8 cellular contexts compared by ENCODE assay signal in genomic region chr10:103584216-103585010, GRCh38.
DNase-seq lines count a peak whose midpoint lies in the region; ATAC-seq, FAIRE-seq and TF ChIP-seq lines count a peak whose summit lies in the region.

No MANE protein-coding gene starts in this region.

- CTCF ChIA-PET in HepG2 (lab: Yijun Ruan, JAX; ENCODE audit: low intra/inter-chr PET ratio, low total read pairs) = no interaction called here

- no peaks in the 10 kb centered on the region for H3K9me3 Mint-ChIP-seq in immature natural killer cell

- peak overlapping the region in 5 of 6 donors; percentile 66 to 88 (median 85) for H3K27ac Mint-ChIP-seq in immature natural killer cell

- ATAC-seq in HepG2 = no peak
- ATAC-seq in HG03159 (IDR thresholded peaks at IDR 0.05; ENCODE audit: unreplicated experiment) = no peak

- no peaks in the 10 kb centered on the region for H3K36me3 Mint-ChIP-seq in immature natural killer cell

- H4K20me1 ChIP-seq in HepG2 (ENCODE audit: insufficient read depth, low read length) = no peaks in the 10 kb centered on the region

- H3K4me3 ChIP-seq in liver (ENCODE audit: low read depth in 1 of 3, low read length in 3 of 3) (peak overlapping the region; percentile 5 to 42 (median 6)), HepG2 (replicated peaks in 1 of 3; ENCODE audit: insufficient read depth in 1 of 3, low read depth in 2 of 3, low read length in 3 of 3) (no peak overlapping the region)

- H3K9ac ChIP-seq in liver (ENCODE audit: low read depth in 1 of 2, low read length in 2 of 2) (no peak overlapping the region), HepG2 (ENCODE audit: insufficient read depth, low read depth, low read length) (no peak overlapping the region)

- H3K27ac ChIP-seq in liver (ENCODE audit: low read depth in 1 of 2, low read length in 2 of 2) (no peak overlapping the region), HepG2 (ENCODE audit: extremely low read length, insufficient read depth, low read length) (no peak overlapping the region)

- TF ChIP-seq RAD21 in liver (IDR thresholded peaks at IDR 0.05) (no peak), HepG2 (CRISPR knock-in tag; IDR thresholded peaks at IDR 0.05) (no peak)

- BruUV-seq in HepG2 (replicated peaks; lab: Mats Ljungman, UMichigan) = no TSS peak

- H3K4me3 Mint-ChIP-seq in immature natural killer cell = peak overlapping the region; percentile 87 to 91 (median 88)

- in situ Hi-C loops in HepG2 (cut with HindIII; ENCODE audit: extremely low pct_ligation_motif_present, low pct_unique_long_range_greater_than_20kb) = no loop called here

- H3K79me2 ChIP-seq in HepG2 (ENCODE audit: insufficient read depth, low read length) = no peaks in the 10 kb centered on the region

- FAIRE-seq in HepG2 (lab: Jason Lieb, UNC) = no peak

- peaks cover 4 to 6% of the 10 kb centered on the region in 2 donors for H3K4me1 Mint-ChIP-seq in immature natural killer cell

- H3K27me3 ChIP-seq in liver (ENCODE audit: control insufficient read depth in 4 of 4, insufficient read depth in 4 of 4, low read length in 3 of 4) (no peaks in the 10 kb centered on the region), HepG2 (ENCODE audit: control insufficient read depth in 1 of 2, insufficient read depth in 2 of 2, low read length in 2 of 2) (peaks cover 2 to 19% of the 10 kb centered on the region in 2 experiments; a peak in 4 of 5 replicates)

- no peak overlapping the region for H2AFZ ChIP-seq in HepG2 (ENCODE audit: low read length)

- peaks cover 0 to 3% (median 0%) of the 10 kb centered on the region in 4 donors for H3K36me3 ChIP-seq in liver (ENCODE audit: control insufficient read depth in 4 of 4, insufficient read depth in 3 of 4, low read depth in 1 of 4, low read length in 3 of 4)
- H3K36me3 ChIP-seq in HepG2 (replicated peaks in 1 of 2; ENCODE audit: control insufficient read depth in 1 of 2, insufficient read depth in 2 of 2, low read length in 2 of 2) = no peaks in the 10 kb centered on the region

- peaks cover 0 to 4% (median 0%) of the 10 kb centered on the region in 4 donors for H3K9me3 ChIP-seq in liver (ENCODE audit: control insufficient read depth in 4 of 4, low read length in 3 of 4)
- H3K9me3 ChIP-seq in HepG2 (ENCODE audit: low read length) = no peaks in the 10 kb centered on the region; the same call in 1 of the 2 replicates

- WGBS in liver = 23% methylated on average over 111 of the region's 111 CpGs
- 95% methylated on average over 103 of the region's 111 CpGs for WGBS in HepG2 (ENCODE audit: low lambda C conversion rate)

- TF ChIP-seq CTCF in liver (IDR thresholded peaks at IDR 0.05; ENCODE audit: low read depth, low read length, missing input control) (no peak), HepG2 (CRISPR knock-in tag; IDR thresholded peaks at IDR 0.05) (no peak)

- H3K27me3 Mint-ChIP-seq in immature natural killer cell (ENCODE audit: low read depth in 3 of 3) = peaks cover 0 to 5% (median 2%) of the 10 kb centered on the region in 3 donors

- intact Hi-C loops in HepG2 (cut with micrococcal nuclease; ENCODE audit: unreplicated experiment) = no loop called here

- no peak overlapping the region for H3K4me2 ChIP-seq in HepG2 (ENCODE audit: low read depth, low read length)

- POLR2A ChIA-PET in HepG2 (lab: Yijun Ruan, JAX) = no interaction called here

- H3K4me1 ChIP-seq in liver (ENCODE audit: control insufficient read depth in 4 of 4, insufficient read depth in 4 of 4, low read length in 3 of 4) (peaks cover 0 to 7% (median 5%) of the 10 kb centered on the region in 4 donors), HepG2 (ENCODE audit: insufficient read depth, low read length) (peaks cover 37% of the 10 kb centered on the region)

- DNase-seq in HepG2 (ENCODE audit: low spot score) (no peak), activated gamma-delta T cell (lab: John Stamatoyannopoulos, UW) (peak; percentile 51), immature natural killer cell (peak; percentile 46 to 62 (median 59)), DMS 273 treated with DMSO at 0.1 percent for 48 hours (lab: John Stamatoyannopoulos, UW) (no peak), A172 (ENCODE audit: low spot score) (no peak)
- DNase-seq in stimulated activated CD8-positive, alpha-beta memory T cell treated with anti-CD3 and anti-CD28 coated beads, Interleukin-2, amount 100 ng/mL, for 1 hour (ENCODE audit: low read depth in 2 of 2) = peak; percentile 42 to 47

- TF ChIP-seq EP300 in HepG2 (IDR thresholded peaks at IDR 0.05; ENCODE audit: low read depth in 2 of 2, low read length in 2 of 2) (no peak), HepG2 (CRISPR knock-in tag; IDR thresholded peaks at IDR 0.05; ENCODE audit: borderline replicate concordance) (no peak)

- no peak for TF ChIP-seq POLR2A in HepG2 (IDR thresholded peaks at IDR 0.05; ENCODE audit: insufficient read depth in 1 of 2, low read depth in 2 of 2, low read length in 2 of 2)

TF ChIP-seq in liver, 16 proteins besides CTCF, POLR2A, EP300 and RAD21:
- no peak for TF ChIP-seq YY1 (IDR thresholded peaks at IDR 0.05)
- no peak for TF ChIP-seq EGR1 (IDR thresholded peaks at IDR 0.05; ENCODE audit: low read depth in 2 of 2)
- TF ChIP-seq FOXA2 (IDR thresholded peaks at IDR 0.05) = no peak
- no peak for TF ChIP-seq ATF3 (IDR thresholded peaks at IDR 0.05)
- no peak for TF ChIP-seq MAX (IDR thresholded peaks at IDR 0.05)
- TF ChIP-seq TAF1 (conservative IDR thresholded peaks at IDR 0.05) = no peak

TF ChIP-seq in HepG2, 621 proteins besides CTCF, POLR2A, EP300 and RAD21:
- TF ChIP-seq ZBTB3 (CRISPR knock-in tag; IDR thresholded peaks at IDR 0.05; ENCODE audit: borderline replicate concordance, low read depth) (no peak), TARDBP (CRISPR knock-in tag; IDR thresholded peaks at IDR 0.05) (no peak), RXRA (CRISPR knock-in tag; IDR thresholded peaks at IDR 0.05) (no peak), ZNF713 (CRISPR knock-in tag; IDR thresholded peaks at IDR 0.05) (no peak), ZGPAT (CRISPR knock-in tag; IDR thresholded peaks at IDR 0.05) (no peak), ZNF354B (CRISPR knock-in tag; IDR thresholded peaks at IDR 0.05) (no peak), ZNF143 (CRISPR knock-in tag; IDR thresholded peaks at IDR 0.05) (no peak), ZNF564 (CRISPR knock-in tag; IDR thresholded peaks at IDR 0.05) (no peak), SOX13 (IDR thresholded peaks at IDR 0.05) (no peak), SOX13 (CRISPR knock-in tag; conservative IDR thresholded peaks at IDR 0.05 in 1 of 2, IDR thresholded peaks at IDR 0.05 in 1 of 2) (no peak), PAWR (CRISPR knock-in tag; IDR thresholded peaks at IDR 0.05; ENCODE audit: borderline replicate concordance) (no peak), ZNF567 (CRISPR knock-in tag; IDR thresholded peaks at IDR 0.05; ENCODE audit: borderline replicate concordance) (no peak)
- TF ChIP-seq, protein P1, sequence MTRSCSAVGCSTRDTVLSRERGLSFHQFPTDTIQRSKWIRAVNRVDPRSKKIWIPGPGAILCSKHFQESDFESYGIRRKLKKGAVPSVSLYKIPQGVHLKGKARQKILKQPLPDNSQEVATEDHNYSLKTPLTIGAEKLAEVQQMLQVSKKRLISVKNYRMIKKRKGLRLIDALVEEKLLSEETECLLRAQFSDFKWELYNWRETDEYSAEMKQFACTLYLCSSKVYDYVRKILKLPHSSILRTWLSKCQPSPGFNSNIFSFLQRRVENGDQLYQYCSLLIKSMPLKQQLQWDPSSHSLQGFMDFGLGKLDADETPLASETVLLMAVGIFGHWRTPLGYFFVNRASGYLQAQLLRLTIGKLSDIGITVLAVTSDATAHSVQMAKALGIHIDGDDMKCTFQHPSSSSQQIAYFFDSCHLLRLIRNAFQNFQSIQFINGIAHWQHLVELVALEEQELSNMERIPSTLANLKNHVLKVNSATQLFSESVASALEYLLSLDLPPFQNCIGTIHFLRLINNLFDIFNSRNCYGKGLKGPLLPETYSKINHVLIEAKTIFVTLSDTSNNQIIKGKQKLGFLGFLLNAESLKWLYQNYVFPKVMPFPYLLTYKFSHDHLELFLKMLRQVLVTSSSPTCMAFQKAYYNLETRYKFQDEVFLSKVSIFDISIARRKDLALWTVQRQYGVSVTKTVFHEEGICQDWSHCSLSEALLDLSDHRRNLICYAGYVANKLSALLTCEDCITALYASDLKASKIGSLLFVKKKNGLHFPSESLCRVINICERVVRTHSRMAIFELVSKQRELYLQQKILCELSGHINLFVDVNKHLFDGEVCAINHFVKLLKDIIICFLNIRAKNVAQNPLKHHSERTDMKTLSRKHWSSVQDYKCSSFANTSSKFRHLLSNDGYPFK (CRISPR knock-in tag; IDR thresholded peaks at IDR 0.05; ENCODE audit: borderline replicate concordance) = no peak
- TF ChIP-seq, protein P2, sequence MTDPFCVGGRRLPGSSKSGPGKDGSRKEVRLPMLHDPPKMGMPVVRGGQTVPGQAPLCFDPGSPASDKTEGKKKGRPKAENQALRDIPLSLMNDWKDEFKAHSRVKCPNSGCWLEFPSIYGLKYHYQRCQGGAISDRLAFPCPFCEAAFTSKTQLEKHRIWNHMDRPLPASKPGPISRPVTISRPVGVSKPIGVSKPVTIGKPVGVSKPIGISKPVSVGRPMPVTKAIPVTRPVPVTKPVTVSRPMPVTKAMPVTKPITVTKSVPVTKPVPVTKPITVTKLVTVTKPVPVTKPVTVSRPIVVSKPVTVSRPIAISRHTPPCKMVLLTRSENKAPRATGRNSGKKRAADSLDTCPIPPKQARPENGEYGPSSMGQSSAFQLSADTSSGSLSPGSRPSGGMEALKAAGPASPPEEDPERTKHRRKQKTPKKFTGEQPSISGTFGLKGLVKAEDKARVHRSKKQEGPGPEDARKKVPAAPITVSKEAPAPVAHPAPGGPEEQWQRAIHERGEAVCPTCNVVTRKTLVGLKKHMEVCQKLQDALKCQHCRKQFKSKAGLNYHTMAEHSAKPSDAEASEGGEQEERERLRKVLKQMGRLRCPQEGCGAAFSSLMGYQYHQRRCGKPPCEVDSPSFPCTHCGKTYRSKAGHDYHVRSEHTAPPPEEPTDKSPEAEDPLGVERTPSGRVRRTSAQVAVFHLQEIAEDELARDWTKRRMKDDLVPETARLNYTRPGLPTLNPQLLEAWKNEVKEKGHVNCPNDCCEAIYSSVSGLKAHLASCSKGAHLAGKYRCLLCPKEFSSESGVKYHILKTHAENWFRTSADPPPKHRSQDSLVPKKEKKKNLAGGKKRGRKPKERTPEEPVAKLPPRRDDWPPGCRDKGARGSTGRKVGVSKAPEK (CRISPR knock-in tag; IDR thresholded peaks at IDR 0.05; ENCODE audit: borderline replicate concordance) = no peak
TF ChIP-seq in HepG2: peak in this region for 0.

Comparison
In these comparisons a context has a peak if more than half of its experiments do, and no peak if none do; other contexts are left out.
1. H3K4me3 ChIP-seq: peak in liver (3 of 3); none in HepG2 (0 of 3).
2. DNase-seq: peak in activated gamma-delta T cell (single experiment), immature natural killer cell (3 of 3) and stimulated activated CD8-positive, alpha-beta memory T cell treated with anti-CD3 and anti-CD28 coated beads, Interleukin-2, amount 100 ng/mL, for 1 hour (2 of 2); none in HepG2 (single experiment), DMS 273 treated with DMSO at 0.1 percent for 48 hours (single experiment) and A172 (single experiment).